Comparison of ENCODE assay signal across 12 cellular contexts in genomic region chr6:111540971-111541719, GRCh38. TPM values are rescaled to one million over a fixed set of nuclear protein-coding genes. Genes with fewer than 3 reads are reported as not detected.
DNase-seq lines count a peak whose midpoint lies in the region; ATAC-seq, FAIRE-seq and TF ChIP-seq lines count a peak whose summit lies in the region.
"Had no signal": no experiment of that assay in that cellular context is flagged by ENCODE, and none has a peak within 500 bp of the region (broad histone marks: within the 10 kb centered on the region; RNA-seq: fewer than 3 reads in every experiment).

No MANE protein-coding gene starts in this region.

- peak overlapping the region; percentile 57 for H3K27ac Mint-ChIP-seq in chondrocyte (ENCODE audit: unreplicated experiment)
- peak overlapping the region; percentile 62 for H3K27ac Mint-ChIP-seq in mesothelial cell of epicardium
- H3K27ac Mint-ChIP-seq: CD8-positive, alpha-beta memory T cell had no signal

- no peaks in the 10 kb centered on the region for H3K9me3 Mint-ChIP-seq in chondrocyte (ENCODE audit: low read depth)
- H3K9me3 Mint-ChIP-seq in mesothelial cell of epicardium, result no peaks in the 10 kb centered on the region
- H3K9me3 Mint-ChIP-seq: CD8-positive, alpha-beta memory T cell had no signal

- TF ChIP-seq CTCF in chondrocyte (IDR thresholded peaks at IDR 0.05), result no peak
- TF ChIP-seq CTCF in mesothelial cell of epicardium (IDR thresholded peaks at IDR 0.05; ENCODE audit: unreplicated experiment), result no peak

- peak; percentile 97 for DNase-seq in DMS79 (lab: John Stamatoyannopoulos, UW)
- peak; percentile 88 to 94 for DNase-seq in NCI-H187 (lab: John Stamatoyannopoulos, UW)
- DNase-seq in chondrocyte (ENCODE audit: low spot score), result no peak
- DNase-seq in mesothelial cell of epicardium (ENCODE audit: low spot score in 2 of 2, unreplicated experiment in 2 of 2), result no peak
- DNase-seq in ACHN, result no peak
- no peak for DNase-seq in GM19239 (ENCODE audit: insufficient read length, low spot score)
- no peak for DNase-seq in NCI-H146 (lab: John Stamatoyannopoulos, UW)
- DNase-seq: activated CD8-positive, alpha-beta memory T cell treated with anti-CD3 and anti-CD28 coated beads, Interleukin-2, amount 50 U/mL, for 4 hours; CD8-positive, alpha-beta memory T cell; NCI-H446 treated with DMSO at 0.1 percent for 48 hours; sigmoid colon had no signal

- no peak for ATAC-seq in GM19351 (IDR thresholded peaks at IDR 0.05; ENCODE audit: unreplicated experiment)

- H3K4me3 Mint-ChIP-seq in chondrocyte (ENCODE audit: unreplicated experiment) (no peak overlapping the region), mesothelial cell of epicardium (no peak overlapping the region)
- H3K4me3 Mint-ChIP-seq: CD8-positive, alpha-beta memory T cell had no signal

- in situ Hi-C loops in ACHN (cut with HindIII; ENCODE audit: low pct_ligation_motif_present, low pct_unique_long_range_greater_than_20kb, low sequenced_read_pairs), result no loop called here

- peaks cover 35% of the 10 kb centered on the region for H3K4me1 Mint-ChIP-seq in chondrocyte (ENCODE audit: low read depth)
- H3K4me1 Mint-ChIP-seq in mesothelial cell of epicardium, result peaks cover 35% of the 10 kb centered on the region

- H3K36me3 Mint-ChIP-seq in chondrocyte (ENCODE audit: low read depth) (peaks cover 2% of the 10 kb centered on the region), mesothelial cell of epicardium (no peaks in the 10 kb centered on the region)

- H3K27me3 Mint-ChIP-seq in chondrocyte (ENCODE audit: low read depth) (no peaks in the 10 kb centered on the region), mesothelial cell of epicardium (ENCODE audit: low read depth) (no peaks in the 10 kb centered on the region)

- FAIRE-seq in GM19239 (lab: Jason Lieb, UNC), result no peak

RNA-seq across cellular contexts. Expression of gene REV3L, which starts 58.1 kb away (rescaled TPM):
- 38.0 to 60.1 TPM (median 38.0 TPM) in 3 replicates for total RNA-seq in chondrocyte
- total RNA-seq in mesothelial cell of epicardium, result 39.8 to 41.7 TPM (median 40.8 TPM) in 3 replicates

Comparison
In these comparisons a context has a peak if more than half of its experiments do, and no peak if none do; other contexts are left out.
1. DNase-seq: peak in DMS79 (single experiment) and NCI-H187 (2 of 2); none in chondrocyte (single experiment), mesothelial cell of epicardium (0 of 2), ACHN (single experiment), GM19239 (single experiment) and NCI-H146 (single experiment).